Comparison of ENCODE assay signal across 9 cellular contexts in the genomic region with DNA sequence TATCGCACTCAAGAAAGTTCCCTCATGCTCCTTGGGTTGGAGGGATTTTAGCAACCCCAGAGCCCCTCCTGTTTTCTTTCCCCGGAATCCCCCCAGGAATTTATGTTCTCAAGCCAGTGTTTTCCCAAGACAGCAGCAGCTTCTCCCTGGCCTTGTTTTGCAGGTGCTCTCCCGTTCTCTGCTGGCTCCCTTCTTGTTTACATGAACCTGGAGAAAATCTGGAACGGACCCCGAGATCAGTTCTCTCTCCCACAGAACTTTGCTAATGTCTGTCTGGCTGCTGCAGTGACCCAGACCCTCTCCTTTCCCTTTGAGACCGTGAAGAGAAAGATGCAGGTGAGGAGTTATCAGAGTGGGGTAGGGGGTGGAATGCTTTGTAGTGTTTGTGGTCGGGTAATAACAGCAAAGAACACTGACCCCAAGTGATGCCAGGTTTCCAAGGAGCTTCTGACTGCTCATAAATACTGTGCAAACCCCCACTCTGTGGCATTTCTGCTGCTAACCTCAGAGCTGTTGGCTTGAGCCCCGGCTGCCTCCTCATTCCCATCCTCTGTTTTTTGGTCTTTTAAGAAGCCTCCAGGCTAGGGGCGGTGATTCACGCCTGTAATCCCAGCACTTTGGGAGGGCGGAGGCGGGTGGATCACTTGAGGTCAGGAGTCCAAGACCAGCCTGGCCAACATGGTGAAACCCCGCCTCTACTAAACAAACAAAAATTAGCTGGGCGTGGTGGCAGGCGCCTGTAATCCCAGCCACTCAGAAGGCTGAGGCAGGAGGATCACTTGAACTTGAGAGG. TPM values are rescaled to one million over a fixed set of nuclear protein-coding genes. Genes with fewer than 3 reads are reported as not detected.
DNase-seq lines count a peak whose midpoint lies in the region; ATAC-seq and TF ChIP-seq lines count a peak whose summit lies in the region.
"Had no signal": no experiment of that assay in that cellular context is flagged by ENCODE, and none has a peak within 500 bp of the region (broad histone marks: within the 10 kb centered on the region; RNA-seq: fewer than 3 reads in every experiment).

No MANE protein-coding gene starts in this region.

- CTCF ChIA-PET in activated CD8-positive, alpha-beta T cell treated with anti-CD3 and anti-CD28 coated beads, Interleukin-2, amount 10 ng/mL, durations not matched to agents 7 days and 5 days (lab: Charles Lee), result no interaction called here

- no peak overlapping the region for H3K4me3 ChIP-seq in tibial nerve

- peak overlapping the region in 3 of 4 donors; percentile 19 to 63 (median 47) for H3K27ac ChIP-seq in tibial nerve

- no peak for ATAC-seq in activated CD8-positive, alpha-beta T cell treated with anti-CD3 and anti-CD28 coated beads, Interleukin-2, amount 10 ng/mL, durations not matched to agents 7 days and 5 days
- no peak for ATAC-seq in activated naive CD4-positive, alpha-beta T cell treated with anti-CD3 and anti-CD28 coated beads, Interleukin-2, amount 50 U/mL, for 72 hours

- no peak overlapping the region for H3K27ac Mint-ChIP-seq in activated CD8-positive, alpha-beta T cell treated with anti-CD3 and anti-CD28 coated beads, Interleukin-2, amount 10 ng/mL, durations not matched to agents 7 days and 5 days
- H3K27ac Mint-ChIP-seq in activated naive CD4-positive, alpha-beta T cell treated with anti-CD3 and anti-CD28 coated beads, Interleukin-2, amount 50 U/mL, for 72 hours, result no peak overlapping the region

- no peak overlapping the region for H3K4me3 Mint-ChIP-seq in activated CD8-positive, alpha-beta T cell treated with anti-CD3 and anti-CD28 coated beads, Interleukin-2, amount 10 ng/mL, durations not matched to agents 7 days and 5 days

- peaks cover 0 to 7% (median 0%) of the 10 kb centered on the region in 3 donors for H3K36me3 ChIP-seq in tibial nerve

- in situ Hi-C loops in SK-MEL-5 (cut with HindIII; ENCODE audit: low pct_unique_long_range_greater_than_20kb, low sequenced_read_pairs), result no loop called here

- H3K4me1 ChIP-seq in tibial nerve, result peaks cover 0 to 6% (median 0%) of the 10 kb centered on the region in 4 donors

- H3K27me3 Mint-ChIP-seq in activated CD8-positive, alpha-beta T cell treated with anti-CD3 and anti-CD28 coated beads, Interleukin-2, amount 10 ng/mL, durations not matched to agents 7 days and 5 days (ENCODE audit: low read depth), result no peaks in the 10 kb centered on the region

- H3K9me3 Mint-ChIP-seq in activated CD8-positive, alpha-beta T cell treated with anti-CD3 and anti-CD28 coated beads, Interleukin-2, amount 10 ng/mL, durations not matched to agents 7 days and 5 days (ENCODE audit: insufficient read depth), result no peaks in the 10 kb centered on the region
- no peaks in the 10 kb centered on the region for H3K9me3 Mint-ChIP-seq in activated naive CD4-positive, alpha-beta T cell treated with anti-CD3 and anti-CD28 coated beads, Interleukin-2, amount 50 U/mL, for 72 hours

- peaks cover 5% of the 10 kb centered on the region for H3K36me3 Mint-ChIP-seq in activated CD8-positive, alpha-beta T cell treated with anti-CD3 and anti-CD28 coated beads, Interleukin-2, amount 10 ng/mL, durations not matched to agents 7 days and 5 days (ENCODE audit: low read depth)
- no peaks in the 10 kb centered on the region for H3K36me3 Mint-ChIP-seq in activated naive CD4-positive, alpha-beta T cell treated with anti-CD3 and anti-CD28 coated beads, Interleukin-2, amount 50 U/mL, for 72 hours

- WGBS in tibial nerve, 2 donors, result 49 to 57% methylated on average over 11 to 15 of the region's 15 CpGs

- TF ChIP-seq EP300 in tibial nerve (IDR thresholded peaks at IDR 0.05), result no peak

- no peaks in the 10 kb centered on the region for H3K9me3 ChIP-seq in tibial nerve

- POLR2A ChIA-PET in activated CD8-positive, alpha-beta T cell treated with anti-CD3 and anti-CD28 coated beads, Interleukin-2, amount 10 ng/mL, durations not matched to agents 7 days and 5 days (lab: Charles Lee), result no interaction called here

- H3K4me1 Mint-ChIP-seq in activated CD8-positive, alpha-beta T cell treated with anti-CD3 and anti-CD28 coated beads, Interleukin-2, amount 10 ng/mL, durations not matched to agents 7 days and 5 days (ENCODE audit: low read depth), result no peaks in the 10 kb centered on the region

- TF ChIP-seq POLR2A in tibial nerve (IDR thresholded peaks at IDR 0.05), result no peak

- H3K27me3 ChIP-seq in tibial nerve, result no peaks in the 10 kb centered on the region

- peak; percentile 75 for DNase-seq in HCEC 1CT
- peak; percentile 20 for DNase-seq in SK-MEL-5 (ENCODE audit: low read depth, low spot score)
- peak; percentile 76 for DNase-seq in foreskin melanocyte
- peak; percentile 17 to 23 for DNase-seq in tibial nerve (ENCODE audit: low spot score in 2 of 2)
- DNase-seq in activated CD8-positive, alpha-beta T cell treated with anti-CD3 and anti-CD28 coated beads, Interleukin-2, amount 10 ng/mL, durations not matched to agents 7 days and 5 days, result no peak
- no peak for DNase-seq in activated naive CD4-positive, alpha-beta T cell treated with anti-CD3 and anti-CD28 coated beads, Interleukin-2, amount 50 U/mL, for 72 hours (ENCODE audit: low spot score in 2 of 2)
- no peak for DNase-seq in midbrain (lab: John Stamatoyannopoulos, UW)
- DNase-seq: activated gamma-delta T cell treated with Interleukin-2 at 50 U/mL for 16 hours, SHP77 had no signal

- TF ChIP-seq CTCF in tibial nerve (IDR thresholded peaks at IDR 0.05), result no peak

RNA-seq across cellular contexts. Expression of gene SLC25A43, which starts 11.1 kb away (rescaled TPM):
- 18.9 and 19.2 TPM in 2 replicates for total RNA-seq in SK-MEL-5 (2014; rRNA removed; shearing (Covaris generic))
- 18.2 and 18.8 TPM in 2 replicates for polyA plus RNA-seq in SK-MEL-5 (2015; cell fraction: cytosol; rRNA removed)
- polyA plus RNA-seq in SK-MEL-5 (2015; cell fraction: nucleus; rRNA removed), result 2.8 and 5.2 TPM in 2 replicates
- 10 to 100 TPM; 37.8 to 46.8 (median 45.5) TPM for total RNA-seq in tibial nerve
- total RNA-seq in activated CD8-positive, alpha-beta T cell treated with anti-CD3 and anti-CD28 coated beads, Interleukin-2, amount 10 ng/mL, durations not matched to agents 7 days and 5 days, result 1 to 10 TPM; 6.5 to 7.8 TPM
- total RNA-seq in activated naive CD4-positive, alpha-beta T cell treated with anti-CD3 and anti-CD28 coated beads, Interleukin-2, amount 50 U/mL, for 72 hours, result 1 to 10 TPM; 1.8 to 9.2 TPM

RNA-seq across cellular contexts. Expression of gene SLC25A5, which starts 58.0 kb away (rescaled TPM):
- 234 and 243 TPM in 2 replicates for total RNA-seq in SK-MEL-5 (2014; rRNA removed; shearing (Covaris generic))
- 688 and 821 TPM in 2 replicates for polyA plus RNA-seq in SK-MEL-5 (2015; cell fraction: cytosol; rRNA removed)
- 306 and 356 TPM in 2 replicates for polyA plus RNA-seq in SK-MEL-5 (2015; cell fraction: nucleus; rRNA removed)
- 100 to 1,000 TPM in 2 of 4 donors, 10 to 100 TPM in 2; 79.3 to 176 (median 93.3) TPM for total RNA-seq in tibial nerve
- 100 to 1,000 TPM; 557 to 572 TPM for total RNA-seq in activated CD8-positive, alpha-beta T cell treated with anti-CD3 and anti-CD28 coated beads, Interleukin-2, amount 10 ng/mL, durations not matched to agents 7 days and 5 days
- 100 to 1,000 TPM; 598 to 874 TPM for total RNA-seq in activated naive CD4-positive, alpha-beta T cell treated with anti-CD3 and anti-CD28 coated beads, Interleukin-2, amount 50 U/mL, for 72 hours

Comparison
In these comparisons a context has a peak if more than half of its experiments do, and no peak if none do; other contexts are left out.
1. DNase-seq: peak in HCEC 1CT (single experiment), SK-MEL-5 (single experiment), foreskin melanocyte (single experiment) and tibial nerve (2 of 2); none in activated CD8-positive, alpha-beta T cell treated with anti-CD3 and anti-CD28 coated beads, Interleukin-2, amount 10 ng/mL, durations not matched to agents 7 days and 5 days (single experiment), activated naive CD4-positive, alpha-beta T cell treated with anti-CD3 and anti-CD28 coated beads, Interleukin-2, amount 50 U/mL, for 72 hours (0 of 2) and midbrain (single experiment).